Comparison of ENCODE assay signal across 8 cellular contexts in genomic region chr5:139342423-139342723, GRCh38. TPM values are rescaled to one million over a fixed set of nuclear protein-coding genes. Genes with fewer than 3 reads are reported as not detected.
A peak's percentile ranks its signal among the peaks of the same experiment; 100 is the strongest.
DNase-seq lines count a peak whose midpoint lies in the region; ATAC-seq and TF ChIP-seq lines count a peak whose summit lies in the region.

No MANE protein-coding gene starts in this region.

- peaks cover 0 to 3% of the 10 kb centered on the region in 2 donors for H3K36me3 ChIP-seq in left lung
- H3K36me3 ChIP-seq in tibial artery, result peaks cover 0 to 6% (median 0%) of the 10 kb centered on the region in 3 donors

- H3K4me3 ChIP-seq in left lung (peak overlapping the region; percentile 93 to 94), tibial artery (peak overlapping the region; percentile 77 to 92)

- intact Hi-C loops in left lung (cut with DNase I) (no loop called here), tibial artery (cut with DNase I; ENCODE audit: low total_unique reads) (loop anchor here (5.0 kb wide), 1 partner anchor 50 kb away; the partner anchor contains the start of gene MATR3)

- no peaks in the 10 kb centered on the region for H3K9me3 Mint-ChIP-seq in activated naive CD4-positive, alpha-beta T cell treated with anti-CD3 and anti-CD28 coated beads, Interleukin-2, amount 50 U/mL, for 24 hours

- peak overlapping the region; percentile 98 for H3K4me3 Mint-ChIP-seq in activated naive CD4-positive, alpha-beta T cell treated with anti-CD3 and anti-CD28 coated beads, Interleukin-2, amount 50 U/mL, for 24 hours

- DNase-seq in left lung, result no peak
- DNase-seq in tibial artery, result no peak
- no peak for DNase-seq in DMS 273 treated with DMSO at 0.1 percent for 48 hours (lab: John Stamatoyannopoulos, UW)

- TF ChIP-seq CTCF in left lung (IDR thresholded peaks at IDR 0.05), result no peak
- no peak for TF ChIP-seq CTCF in tibial artery (IDR thresholded peaks at IDR 0.05)

- H3K9me3 ChIP-seq in left lung (no peaks in the 10 kb centered on the region), tibial artery (no peaks in the 10 kb centered on the region)

- peak overlapping the region; percentile 98 to 99 for H3K27ac ChIP-seq in left lung
- peak overlapping the region; percentile 94 to 98 for H3K27ac ChIP-seq in tibial artery

- no peaks in the 10 kb centered on the region for H3K27me3 Mint-ChIP-seq in activated naive CD4-positive, alpha-beta T cell treated with anti-CD3 and anti-CD28 coated beads, Interleukin-2, amount 50 U/mL, for 24 hours

- peak overlapping the region; percentile 99 for H3K27ac Mint-ChIP-seq in activated naive CD4-positive, alpha-beta T cell treated with anti-CD3 and anti-CD28 coated beads, Interleukin-2, amount 50 U/mL, for 24 hours

- H3K27me3 ChIP-seq in left lung, result no peaks in the 10 kb centered on the region
- H3K27me3 ChIP-seq in tibial artery, result no peaks in the 10 kb centered on the region

- H3K4me1 Mint-ChIP-seq in activated naive CD4-positive, alpha-beta T cell treated with anti-CD3 and anti-CD28 coated beads, Interleukin-2, amount 50 U/mL, for 24 hours, result peaks cover 57% of the 10 kb centered on the region

- H3K4me1 ChIP-seq in left lung, result peaks cover 12 to 40% of the 10 kb centered on the region in 2 donors
- peaks cover 0 to 40% (median 17%) of the 10 kb centered on the region in 4 donors for H3K4me1 ChIP-seq in tibial artery

- peaks cover 11% of the 10 kb centered on the region for H3K36me3 Mint-ChIP-seq in activated naive CD4-positive, alpha-beta T cell treated with anti-CD3 and anti-CD28 coated beads, Interleukin-2, amount 50 U/mL, for 24 hours

- ATAC-seq in GM18861 (IDR thresholded peaks at IDR 0.05; ENCODE audit: unreplicated experiment) (peak; percentile 37), HG03064 (IDR thresholded peaks at IDR 0.05; ENCODE audit: low read depth, unreplicated experiment) (peak; percentile 35), left lung (no peak), GM19023 (IDR thresholded peaks at IDR 0.05; ENCODE audit: unreplicated experiment) (no peak), esophagus mucosa (no peak)

RNA-seq across cellular contexts. Expression of gene PAIP2, which starts 0.7 kb away (rescaled TPM):
- total RNA-seq in left lung (10 to 100 TPM; 66.8 to 73.9 TPM), esophagus mucosa (38.1 TPM)

RNA-seq across cellular contexts. Expression of gene SLC23A1, which starts 40.7 kb away (rescaled TPM):
- total RNA-seq in left lung, result under 1 TPM in 1 of 2 donors, not detected in 1; 0.84 TPM
- total RNA-seq in esophagus mucosa, result 0.28 TPM

RNA-seq across cellular contexts. Expression of gene MZB1, which starts 47.3 kb away (rescaled TPM):
- total RNA-seq in left lung (10 to 100 TPM in 1 of 2 donors, 1 to 10 TPM in 1; 8.8 to 10.6 TPM), esophagus mucosa (3.3 TPM)

RNA-seq across cellular contexts. Expression of gene MATR3, which starts 48.8 kb away (rescaled TPM):
- total RNA-seq in left lung, result 100 to 1,000 TPM; 171 to 177 TPM
- total RNA-seq in esophagus mucosa, result 60.5 TPM

RNA-seq across cellular contexts. Expression of gene PROB1, which starts 52.5 kb away (rescaled TPM):
- total RNA-seq in left lung (1 to 10 TPM; 1.7 to 1.8 TPM), esophagus mucosa (1.9 TPM)

Comparison
In these comparisons a context has a peak if more than half of its experiments do, and no peak if none do; other contexts are left out.
1. ATAC-seq: peak in GM18861 (single experiment) and HG03064 (single experiment); none in left lung (single experiment), GM19023 (single experiment) and esophagus mucosa (single experiment).